In genomic region chr2:44237221-44237620, GRCh38 we compare ENCODE assay signal across 2 cellular contexts.
TF ChIP-seq lines count a peak whose summit lies in the region.

No MANE protein-coding gene starts in this region.

TF ChIP-seq in GM12878, 131 proteins besides CTCF, POLR2A, EP300 and RAD21 (continued from another document):
- peak; percentile 58; the same call in 1 of the 2 replicates for TF ChIP-seq SPI1 (IDR thresholded peaks at IDR 0.05; ENCODE audit: borderline replicate concordance, insufficient read depth, low read depth, low read length)
- 0 out of 2 replicates have a peak, but pooled peaks have one; percentile 11 for TF ChIP-seq CBFB (IDR thresholded peaks at IDR 0.05; ENCODE audit: low read depth)
- no peak for TF ChIP-seq E4F1 (IDR thresholded peaks at IDR 0.05; ENCODE audit: borderline replicate concordance, partially characterized antibody)
- TF ChIP-seq IKZF1 (conservative IDR thresholded peaks at IDR 0.05): peak; percentile 49
- TF ChIP-seq YY1 (IDR thresholded peaks at IDR 0.05; ENCODE audit: low read depth, low read length): 0 out of 2 replicates have a peak, but pooled peaks have one; percentile 19
- TF ChIP-seq MEF2B (IDR thresholded peaks at IDR 0.05; ENCODE audit: partially characterized antibody, poor library complexity, severe bottlenecking): no peak
- TF ChIP-seq ETV6 (conservative IDR thresholded peaks at IDR 0.05 in 1 of 2, IDR thresholded peaks at IDR 0.05 in 1 of 2; ENCODE audit: borderline replicate concordance in 1 of 2, low read depth in 1 of 2): peak in 1 of 2 experiments; percentile 99; a peak in 2 of 4 replicates
- peak; percentile 33; the same call in 1 of the 2 replicates for TF ChIP-seq GABPA (IDR thresholded peaks at IDR 0.05; ENCODE audit: low read depth)

TF ChIP-seq in GM23338, 12 proteins besides CTCF, POLR2A, EP300 and RAD21:
- TF ChIP-seq EZH2phosphoT487 (IDR thresholded peaks at IDR 0.05; ENCODE audit: unreplicated experiment) (no peak), REST (IDR thresholded peaks at IDR 0.05; ENCODE audit: unreplicated experiment) (no peak), CREB1 (CRISPR knock-in tag; IDR thresholded peaks at IDR 0.05; ENCODE audit: low read depth) (no peak), EZH2 (IDR thresholded peaks at IDR 0.05; ENCODE audit: low read depth, unreplicated experiment) (no peak), POLR2AphosphoS5 (IDR thresholded peaks at IDR 0.05; ENCODE audit: low read depth) (no peak)
